Comparison of ENCODE assay signal across 8 cellular contexts in the genomic region with DNA sequence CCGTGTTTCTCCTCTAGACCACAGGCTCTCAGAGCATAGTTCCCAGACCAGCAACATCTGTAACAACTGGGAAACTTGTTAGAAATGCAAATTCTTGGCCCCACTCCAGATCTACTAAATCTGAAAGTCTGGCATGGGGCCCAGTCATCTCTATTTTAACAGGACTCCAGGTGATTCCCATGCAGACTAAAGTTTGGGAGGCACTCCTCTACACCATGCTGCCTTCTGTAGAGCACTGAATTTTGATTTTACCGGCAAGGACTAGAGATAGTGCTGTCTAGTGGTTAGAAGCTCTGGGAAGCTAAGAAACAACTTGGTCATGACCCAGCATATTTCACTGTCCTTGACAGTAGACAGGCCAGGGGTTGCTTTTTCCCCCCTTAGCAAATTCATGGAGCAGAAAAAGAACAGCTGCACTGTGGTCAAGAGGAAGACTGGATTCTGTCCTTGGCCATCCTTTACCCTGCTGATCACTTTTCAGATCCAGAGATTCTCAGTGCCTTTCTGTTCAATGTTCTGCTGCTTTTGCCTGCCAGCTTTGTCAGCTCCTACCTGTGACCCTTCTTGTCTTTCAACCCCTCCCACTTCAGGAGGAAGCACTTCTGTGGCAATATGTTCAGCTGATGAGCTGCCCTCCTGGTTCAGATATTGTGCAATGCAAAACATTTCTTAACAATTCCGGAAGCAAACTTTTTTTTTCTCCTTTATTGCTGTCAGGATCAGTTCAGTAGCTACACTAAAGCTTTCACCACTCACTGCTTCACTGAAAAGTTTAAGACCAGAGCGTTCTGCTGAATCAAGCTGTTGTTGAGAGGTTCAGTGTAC.
A peak's percentile ranks its signal among the peaks of the same experiment; 100 is the strongest.
DNase-seq lines count a peak whose midpoint lies in the region; ATAC-seq, FAIRE-seq and TF ChIP-seq lines count a peak whose summit lies in the region.

No MANE protein-coding gene starts in this region.

- H3K36me3 ChIP-seq in GM12878 (ENCODE audit: control insufficient read depth in 2 of 2, insufficient read depth in 2 of 2, low read length in 1 of 2) (no peaks in the 10 kb centered on the region), muscle layer of duodenum (ENCODE audit: control insufficient read depth in 1 of 2, insufficient read depth in 2 of 2, low read length in 2 of 2) (no peaks in the 10 kb centered on the region), H7 (replicated peaks; ENCODE audit: control insufficient read depth, insufficient read depth, low read length) (no peaks in the 10 kb centered on the region)

- in situ Hi-C loops in GM12878 (cut with MboI) = no loop called here

- H3K27me3 ChIP-seq in CD4-positive, alpha-beta T cell (ENCODE audit: control insufficient read depth, insufficient read depth, low read length) = no peaks in the 10 kb centered on the region
- no peaks in the 10 kb centered on the region for H3K27me3 ChIP-seq in GM12878 (replicated peaks in 1 of 2; ENCODE audit: control insufficient read depth in 2 of 2, insufficient read depth in 2 of 2, low read length in 1 of 2)
- no peaks in the 10 kb centered on the region for H3K27me3 ChIP-seq in muscle layer of duodenum (ENCODE audit: low read depth, low read length)
- no peaks in the 10 kb centered on the region; the same call in 1 of the 2 replicates for H3K27me3 ChIP-seq in H7 (ENCODE audit: control insufficient read depth, insufficient read depth, low read length)

- H3K27ac ChIP-seq in CD4-positive, alpha-beta T cell (ENCODE audit: low read depth, low read length) = no peak overlapping the region
- H3K27ac ChIP-seq in GM12878 (ENCODE audit: control insufficient read depth, insufficient read depth) (peak overlapping the region; percentile 87), muscle layer of duodenum (ENCODE audit: low read length) (peak overlapping the region; percentile 36)

- H3K9me3 ChIP-seq in CD4-positive, alpha-beta T cell (ENCODE audit: control insufficient read depth, low read length) = no peaks in the 10 kb centered on the region
- H3K9me3 ChIP-seq in GM12878 (replicated peaks; ENCODE audit: control insufficient read depth, insufficient read depth, low read length) (0 out of 3 replicates have a peak, but pooled peaks cover 2% of the 10 kb centered on the region), muscle layer of duodenum (ENCODE audit: control insufficient read depth in 1 of 2, low read length in 2 of 2) (peaks cover 0 to 5% of the 10 kb centered on the region in 2 donors)

- BruUV-seq in GM12878 (replicated peaks; lab: Mats Ljungman, UMichigan) = no TSS peak

- no peak for TF ChIP-seq POLR2A in GM12878 (IDR thresholded peaks at IDR 0.05; ENCODE audit: low read depth, low read length)

- peak in 1 of 10 experiments; percentile 11 for DNase-seq in CD4-positive, alpha-beta T cell
- DNase-seq in NCI-H1105 (lab: John Stamatoyannopoulos, UW) (peak; percentile 74), GM12878 (ENCODE audit: low read depth, low spot score) (peak; percentile 75), H7 (no peak)
- DNase-seq in stimulated activated CD4-positive, alpha-beta T cell treated with anti-CD3 and anti-CD28 coated beads, Interleukin-12 subunit alpha, Interleukin-12 subunit beta, amount 100 ng/mL, for 4 hours = no peak

- 0 out of 2 replicates have a peak, but pooled peaks have one; percentile 1 for TF ChIP-seq RAD21 in GM12878 (IDR thresholded peaks at IDR 0.05; ENCODE audit: insufficient read depth, low read depth, low read length)

- peak overlapping the region; percentile 78 for H3K4me2 ChIP-seq in GM12878 (ENCODE audit: control insufficient read depth, insufficient read depth)

- TF ChIP-seq EP300 in GM12878 (IDR thresholded peaks at IDR 0.05; ENCODE audit: borderline replicate concordance in 1 of 2, control insufficient read depth in 1 of 2, low read depth in 2 of 2, low read length in 2 of 2) = no peak

- peak overlapping the region; percentile 52 for H3K9ac ChIP-seq in GM12878 (ENCODE audit: control insufficient read depth, insufficient read depth, low read length)

- CTCF ChIA-PET in CD4-positive, alpha-beta T cell (lab: Charles Lee) = interaction anchor here (1.1 kb wide), 1 partner anchor 176 kb away, joined by 3 read pairs; no protein-coding TSS in a partner anchor
- CTCF ChIA-PET in GM12878 (lab: Yijun Ruan, JAX) = interaction anchor here (0.9 to 5.9 kb wide), 25 partner anchors 9 to 256 kb away, joined by 3 to 42 read pairs (median 5); no protein-coding TSS in a partner anchor

- SMC1A ChIA-PET in GM12878 (lab: Charles Lee; ENCODE audit: uncharacterized antibody, unreplicated experiment) = interaction anchor here (0.6 to 5.0 kb wide), 61 partner anchors 12 to 276 kb away, joined by 3 to 96 read pairs (median 4); a partner anchor contains a TSS

- RAD21 ChIA-PET in GM12878 (lab: Charles Lee; ENCODE audit: unreplicated experiment) = interaction anchor here (0.5 to 4.4 kb wide), 50 partner anchors 9 to 1596 kb away, joined by 3 to 90 read pairs (median 6); a partner anchor contains a TSS

- peak overlapping the region; percentile 47 for H3K4me3 ChIP-seq in GM12878
- peak overlapping the region in 1 of 2 donors; percentile 2 for H3K4me3 ChIP-seq in muscle layer of duodenum (ENCODE audit: low read depth in 1 of 2, low read length in 2 of 2)
- no peak overlapping the region for H3K4me3 ChIP-seq in H7 (ENCODE audit: insufficient read depth, low read depth, low read length)

- H3K4me1 ChIP-seq in GM12878 (ENCODE audit: control insufficient read depth, insufficient read depth, low read length) (peaks cover 62% of the 10 kb centered on the region), muscle layer of duodenum (ENCODE audit: control insufficient read depth in 1 of 2, insufficient read depth in 2 of 2, low read length in 2 of 2) (peaks cover 6 to 14% of the 10 kb centered on the region in 2 donors)

- peak overlapping the region; percentile 43 for H3K4me3 Mint-ChIP-seq in CD4-positive, alpha-beta T cell

- TF ChIP-seq CTCF in CD4-positive, alpha-beta T cell (IDR thresholded peaks at IDR 0.05) = no peak
- no peak for TF ChIP-seq CTCF in GM12878 (IDR thresholded peaks at IDR 0.05 in 2 of 3, conservative IDR thresholded peaks at IDR 0.05 in 1 of 3; ENCODE audit: control insufficient read depth in 2 of 3, extremely low read depth in 1 of 3, insufficient read depth in 1 of 3, low read depth in 3 of 3, low read length in 3 of 3)

- no peaks in the 10 kb centered on the region for H3K27me3 Mint-ChIP-seq in CD4-positive, alpha-beta T cell

- FAIRE-seq in GM12878 (lab: Jason Lieb, UNC) = no peak

- peaks cover 46% of the 10 kb centered on the region for H3K4me1 Mint-ChIP-seq in CD4-positive, alpha-beta T cell (ENCODE audit: low read depth)

- ATAC-seq in CD4-positive, alpha-beta T cell (ENCODE audit: poor library complexity) = peak; percentile 39
- peak; percentile 33 for ATAC-seq in GM21360 (IDR thresholded peaks at IDR 0.05; ENCODE audit: unreplicated experiment)
- peak; percentile 52 for ATAC-seq in GM12878
- ATAC-seq in GM21423 (IDR thresholded peaks at IDR 0.05; ENCODE audit: unreplicated experiment) = no peak

- H3K27ac Mint-ChIP-seq in CD4-positive, alpha-beta T cell = peak overlapping the region; percentile 73

- no peaks in the 10 kb centered on the region for H4K20me1 ChIP-seq in GM12878 (ENCODE audit: control insufficient read depth, insufficient read depth)

- POLR2A ChIA-PET in CD4-positive, alpha-beta T cell (lab: Charles Lee) = interaction anchor here (0.9 to 2.2 kb wide), 5 partner anchors 16 to 315 kb away, joined by 3 to 8 read pairs (median 5); a partner anchor contains a TSS
- POLR2A ChIA-PET in GM12878 (lab: Charles Lee) = interaction anchor here (0.6 to 5.0 kb wide), 15 partner anchors 19 to 227 kb away, joined by 3 to 37 read pairs (median 5); no protein-coding TSS in a partner anchor

- peak overlapping the region; percentile 53 for H2AFZ ChIP-seq in GM12878 (ENCODE audit: control insufficient read depth, low read depth, low read length)

- no peaks in the 10 kb centered on the region for H3K9me3 Mint-ChIP-seq in CD4-positive, alpha-beta T cell

- no peaks in the 10 kb centered on the region for H3K36me3 Mint-ChIP-seq in CD4-positive, alpha-beta T cell (ENCODE audit: low read depth)

- 26% methylated on average over 4 of the region's 4 CpGs for WGBS in GM12878 (ENCODE audit: insufficient coverage, insufficient replicate concordance, low lambda C conversion rate, missing lambda C conversion rate)

- H3K79me2 ChIP-seq in GM12878 (ENCODE audit: control insufficient read depth, insufficient read depth, low read length) = no peaks in the 10 kb centered on the region

- intact Hi-C loops in CD4-positive, alpha-beta T cell (cut with DNase I, micrococcal nuclease) = no loop called here
- intact Hi-C loops in GM12878 (cut with micrococcal nuclease; ENCODE audit: unreplicated experiment) = loop anchor here (1.0 to 10.0 kb wide), 3 partner anchors 77 to 219 kb away; no protein-coding TSS in a partner anchor

TF ChIP-seq in GM12878, 131 proteins besides CTCF, POLR2A, EP300 and RAD21 (continues in another document):
- TF ChIP-seq, protein P1, sequence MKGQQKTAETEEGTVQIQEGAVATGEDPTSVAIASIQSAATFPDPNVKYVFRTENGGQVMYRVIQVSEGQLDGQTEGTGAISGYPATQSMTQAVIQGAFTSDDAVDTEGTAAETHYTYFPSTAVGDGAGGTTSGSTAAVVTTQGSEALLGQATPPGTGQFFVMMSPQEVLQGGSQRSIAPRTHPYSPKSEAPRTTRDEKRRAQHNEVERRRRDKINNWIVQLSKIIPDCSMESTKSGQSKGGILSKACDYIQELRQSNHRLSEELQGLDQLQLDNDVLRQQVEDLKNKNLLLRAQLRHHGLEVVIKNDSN (IDR thresholded peaks at IDR 0.05; ENCODE audit: borderline replicate concordance, extremely low read length, insufficient read depth, low read depth, low read length) = no peak
- TF ChIP-seq ZNF274 (IDR thresholded peaks at IDR 0.05; ENCODE audit: insufficient read depth, insufficient read length) (no peak), TCF7 (IDR thresholded peaks at IDR 0.05; ENCODE audit: borderline replicate concordance) (no peak), TCF12 (IDR thresholded peaks at IDR 0.05; ENCODE audit: low read depth, low read length) (no peak), HDAC6 (IDR thresholded peaks at IDR 0.05; ENCODE audit: unreplicated experiment) (no peak), NBN (IDR thresholded peaks at IDR 0.05) (no peak), CBFB (IDR thresholded peaks at IDR 0.05; ENCODE audit: low read depth) (0 out of 2 replicates have a peak, but pooled peaks have one; percentile 12), YBX1 (IDR thresholded peaks at IDR 0.05) (no peak), SMAD1 (IDR thresholded peaks at IDR 0.05; ENCODE audit: low read depth, partially characterized antibody) (peak; percentile 57), MYC (IDR thresholded peaks at IDR 0.05; ENCODE audit: insufficient read depth, insufficient read length, insufficient replicate concordance, low read length, severe bottlenecking) (no peak), MXI1 (IDR thresholded peaks at IDR 0.05; ENCODE audit: low read depth, low read length) (no peak)
- TF ChIP-seq, protein P2, sequence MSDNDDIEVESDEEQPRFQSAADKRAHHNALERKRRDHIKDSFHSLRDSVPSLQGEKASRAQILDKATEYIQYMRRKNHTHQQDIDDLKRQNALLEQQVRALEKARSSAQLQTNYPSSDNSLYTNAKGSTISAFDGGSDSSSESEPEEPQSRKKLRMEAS (IDR thresholded peaks at IDR 0.05; ENCODE audit: low read depth, low read length) = no peak

Comparison
In these comparisons a context has a peak if more than half of its experiments do, and no peak if none do; other contexts are left out.
1. DNase-seq: peak in NCI-H1105 (single experiment) and GM12878 (single experiment); none in H7 (single experiment) and stimulated activated CD4-positive, alpha-beta T cell treated with anti-CD3 and anti-CD28 coated beads, Interleukin-12 subunit alpha, Interleukin-12 subunit beta, amount 100 ng/mL, for 4 hours (single experiment).